ENCODE assay signal across 9 cellular contexts in the genomic region with DNA sequence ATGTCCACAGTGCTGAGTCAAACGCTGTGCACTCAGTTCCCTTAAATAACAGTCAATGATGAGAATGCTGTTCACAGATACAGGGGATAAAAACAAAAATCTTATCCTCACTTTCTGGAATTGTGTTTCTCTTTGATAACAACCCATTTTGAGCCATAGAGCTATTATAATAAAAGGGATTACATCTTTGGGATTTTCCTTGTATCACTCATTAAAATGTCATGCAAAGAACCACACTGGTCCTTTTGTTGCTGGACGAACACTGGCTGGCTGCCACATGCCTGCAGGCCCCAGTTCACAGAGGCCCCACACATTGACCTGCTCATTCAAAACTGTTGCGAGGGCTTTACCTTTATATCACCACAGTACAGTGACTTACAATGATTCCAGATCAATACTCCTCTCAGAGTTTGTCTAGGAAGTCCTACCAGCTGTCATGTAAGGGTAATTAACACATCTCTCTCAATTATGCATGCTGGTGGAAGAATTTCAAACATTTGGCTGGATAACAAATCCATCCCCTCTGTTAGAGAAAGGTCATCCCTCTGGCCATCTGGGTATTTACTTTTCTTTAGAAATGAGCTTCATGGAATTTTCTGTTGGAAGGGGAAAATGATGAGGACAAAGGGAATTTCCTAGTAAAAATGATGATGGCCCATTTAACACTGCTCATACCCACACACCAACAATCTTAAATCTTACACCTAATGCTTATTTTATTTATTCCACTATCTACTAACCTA.
DNase-seq lines count a peak whose midpoint lies in the region; ATAC-seq and TF ChIP-seq lines count a peak whose summit lies in the region.
"Had no signal": no experiment of that assay in that cellular context is flagged by ENCODE, and none has a peak within 500 bp of the region (broad histone marks: within the 10 kb centered on the region; RNA-seq: fewer than 3 reads in every experiment).

No MANE protein-coding gene starts in this region.

- H3K36me3 Mint-ChIP-seq in WTC11, result no peaks in the 10 kb centered on the region

- H3K4me1 Mint-ChIP-seq in WTC11, result peaks cover 14% of the 10 kb centered on the region

- no peaks in the 10 kb centered on the region; the same call in 1 of the 2 replicates for H3K9me3 Mint-ChIP-seq in WTC11

- POLR2A ChIA-PET in WTC11 (lab: Charles Lee), result no interaction called here

- no peak overlapping the region for H3K27ac Mint-ChIP-seq in WTC11
- H3K27ac Mint-ChIP-seq: activated naive CD8-positive, alpha-beta T cell had no signal

- no peaks in the 10 kb centered on the region; the same call in 1 of the 2 replicates for H3K27me3 Mint-ChIP-seq in WTC11 (ENCODE audit: low read depth)
- H3K27me3 Mint-ChIP-seq: activated naive CD8-positive, alpha-beta T cell had no signal

- no peak overlapping the region for H3K4me3 Mint-ChIP-seq in WTC11
- H3K4me3 Mint-ChIP-seq: activated naive CD8-positive, alpha-beta T cell had no signal

- CTCF ChIA-PET in WTC11 (lab: Charles Lee), result interaction anchor here (0.7 kb wide), 1 partner anchor 198 kb away, joined by 3 read pairs; no protein-coding TSS in a partner anchor

- intact Hi-C loops in posterior cingulate gyrus (cut with DNase I), result loop anchor here (10.0 kb wide), 1 partner anchor 83 kb away; the partner anchor contains the start of gene MBNL2

- TF ChIP-seq CTCF in WTC11 (IDR thresholded peaks at IDR 0.05), result no peak

- ATAC-seq in WTC11 (peak; percentile 30), GM18868 (IDR thresholded peaks at IDR 0.05; ENCODE audit: unreplicated experiment) (no peak), HG03108 (IDR thresholded peaks at IDR 0.05; ENCODE audit: unreplicated experiment) (no peak)

- peak; percentile 47 for DNase-seq in GM04504 (ENCODE audit: low read depth)
- no peak for DNase-seq in WTC11 (ENCODE audit: low spot score)
- peak; percentile 84 for DNase-seq in globus pallidus (ENCODE audit: low spot score)
- peak in 9 of 10 donors; percentile 38 to 95 (median 68) for DNase-seq in posterior cingulate gyrus
- DNase-seq in activated gamma-delta T cell treated with Interleukin-2 at 50 U/mL for 16 hours, result no peak
- DNase-seq in NCI-H748 treated with DMSO at 0.1 percent for 48 hours (lab: John Stamatoyannopoulos, UW), result no peak

TF ChIP-seq in WTC11, 78 proteins besides CTCF, POLR2A, EP300 and RAD21:
- TF ChIP-seq, protein P1, sequence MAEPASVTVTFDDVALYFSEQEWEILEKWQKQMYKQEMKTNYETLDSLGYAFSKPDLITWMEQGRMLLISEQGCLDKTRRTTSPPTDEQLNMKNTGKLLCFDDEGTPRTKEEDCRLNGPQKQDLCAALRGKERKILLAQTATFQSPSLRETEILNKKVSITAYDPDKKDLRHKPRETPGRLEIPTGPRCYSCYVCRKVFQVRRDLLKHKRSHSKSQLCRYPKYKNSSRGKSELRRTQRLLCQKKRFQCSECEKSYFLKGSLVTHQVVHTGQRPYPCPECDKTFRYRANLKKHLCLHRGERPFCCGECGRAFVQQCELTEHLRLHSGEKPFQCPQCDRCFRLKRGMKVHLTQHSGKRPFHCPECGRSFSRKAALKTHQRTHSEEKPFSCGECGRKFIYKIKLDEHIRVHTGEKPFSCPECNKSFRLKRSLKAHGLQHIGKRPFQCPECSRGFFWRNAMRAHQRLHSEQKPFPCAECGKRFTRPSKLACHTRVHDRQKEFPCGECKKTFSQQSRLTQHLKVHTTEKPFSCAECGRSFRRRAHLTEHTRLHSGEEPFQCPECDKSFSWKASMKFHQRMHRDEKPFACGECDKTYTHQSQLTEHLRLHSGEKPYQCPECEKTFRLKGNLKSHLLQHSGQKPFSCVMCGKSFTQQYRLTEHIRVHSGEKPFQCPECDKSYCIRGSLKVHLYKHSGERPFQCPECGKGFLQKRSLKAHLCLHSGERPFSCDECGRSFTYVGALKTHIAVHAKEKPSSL (CRISPR knock-in tag; conservative IDR thresholded peaks at IDR 0.05), result no peak
- TF ChIP-seq E2F4 (CRISPR knock-in tag; IDR thresholded peaks at IDR 0.05; ENCODE audit: borderline replicate concordance, low read depth), result no peak
- TF ChIP-seq CBFB (CRISPR knock-in tag; IDR thresholded peaks at IDR 0.05; ENCODE audit: low read depth), result no peak
- no peak for TF ChIP-seq SOX15 (CRISPR knock-in tag; IDR thresholded peaks at IDR 0.05)
- TF ChIP-seq GABPB1 (CRISPR knock-in tag; IDR thresholded peaks at IDR 0.05), result no peak
- TF ChIP-seq, protein P2, sequence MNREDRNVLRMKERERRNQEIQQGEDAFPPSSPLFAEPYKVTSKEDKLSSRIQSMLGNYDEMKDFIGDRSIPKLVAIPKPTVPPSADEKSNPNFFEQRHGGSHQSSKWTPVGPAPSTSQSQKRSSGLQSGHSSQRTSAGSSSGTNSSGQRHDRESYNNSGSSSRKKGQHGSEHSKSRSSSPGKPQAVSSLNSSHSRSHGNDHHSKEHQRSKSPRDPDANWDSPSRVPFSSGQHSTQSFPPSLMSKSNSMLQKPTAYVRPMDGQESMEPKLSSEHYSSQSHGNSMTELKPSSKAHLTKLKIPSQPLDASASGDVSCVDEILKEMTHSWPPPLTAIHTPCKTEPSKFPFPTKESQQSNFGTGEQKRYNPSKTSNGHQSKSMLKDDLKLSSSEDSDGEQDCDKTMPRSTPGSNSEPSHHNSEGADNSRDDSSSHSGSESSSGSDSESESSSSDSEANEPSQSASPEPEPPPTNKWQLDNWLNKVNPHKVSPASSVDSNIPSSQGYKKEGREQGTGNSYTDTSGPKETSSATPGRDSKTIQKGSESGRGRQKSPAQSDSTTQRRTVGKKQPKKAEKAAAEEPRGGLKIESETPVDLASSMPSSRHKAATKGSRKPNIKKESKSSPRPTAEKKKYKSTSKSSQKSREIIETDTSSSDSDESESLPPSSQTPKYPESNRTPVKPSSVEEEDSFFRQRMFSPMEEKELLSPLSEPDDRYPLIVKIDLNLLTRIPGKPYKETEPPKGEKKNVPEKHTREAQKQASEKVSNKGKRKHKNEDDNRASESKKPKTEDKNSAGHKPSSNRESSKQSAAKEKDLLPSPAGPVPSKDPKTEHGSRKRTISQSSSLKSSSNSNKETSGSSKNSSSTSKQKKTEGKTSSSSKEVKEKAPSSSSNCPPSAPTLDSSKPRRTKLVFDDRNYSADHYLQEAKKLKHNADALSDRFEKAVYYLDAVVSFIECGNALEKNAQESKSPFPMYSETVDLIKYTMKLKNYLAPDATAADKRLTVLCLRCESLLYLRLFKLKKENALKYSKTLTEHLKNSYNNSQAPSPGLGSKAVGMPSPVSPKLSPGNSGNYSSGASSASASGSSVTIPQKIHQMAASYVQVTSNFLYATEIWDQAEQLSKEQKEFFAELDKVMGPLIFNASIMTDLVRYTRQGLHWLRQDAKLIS (CRISPR knock-in tag; IDR thresholded peaks at IDR 0.05; ENCODE audit: borderline replicate concordance), result no peak
- TF ChIP-seq, protein P3, sequence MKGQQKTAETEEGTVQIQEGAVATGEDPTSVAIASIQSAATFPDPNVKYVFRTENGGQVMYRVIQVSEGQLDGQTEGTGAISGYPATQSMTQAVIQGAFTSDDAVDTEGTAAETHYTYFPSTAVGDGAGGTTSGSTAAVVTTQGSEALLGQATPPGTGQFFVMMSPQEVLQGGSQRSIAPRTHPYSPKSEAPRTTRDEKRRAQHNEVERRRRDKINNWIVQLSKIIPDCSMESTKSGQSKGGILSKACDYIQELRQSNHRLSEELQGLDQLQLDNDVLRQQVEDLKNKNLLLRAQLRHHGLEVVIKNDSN (CRISPR knock-in tag; IDR thresholded peaks at IDR 0.05), result no peak
- TF ChIP-seq GRHL2 (CRISPR knock-in tag; IDR thresholded peaks at IDR 0.05; ENCODE audit: insufficient replicate concordance, severe bottlenecking), result no peak
- no peak for TF ChIP-seq NR3C1 (CRISPR knock-in tag; conservative IDR thresholded peaks at IDR 0.05; ENCODE audit: low read depth)
- no peak for TF ChIP-seq CREB1 (CRISPR knock-in tag; IDR thresholded peaks at IDR 0.05)
- TF ChIP-seq CDX4 (CRISPR knock-in tag; IDR thresholded peaks at IDR 0.05; ENCODE audit: borderline replicate concordance), result no peak
- no peak for TF ChIP-seq SMAD4 (CRISPR knock-in tag; IDR thresholded peaks at IDR 0.05)

Comparison
In these comparisons a context has a peak if more than half of its experiments do, and no peak if none do; other contexts are left out.
1. DNase-seq: peak in GM04504 (single experiment), globus pallidus (single experiment) and posterior cingulate gyrus (9 of 10); none in WTC11 (single experiment), activated gamma-delta T cell treated with Interleukin-2 at 50 U/mL for 16 hours (single experiment) and NCI-H748 treated with DMSO at 0.1 percent for 48 hours (single experiment).